ENCODE assay signal across 17 cellular contexts in genomic region chr3:11091791-11092190, GRCh38.
DNase-seq lines count a peak whose midpoint lies in the region; ATAC-seq, FAIRE-seq and TF ChIP-seq lines count a peak whose summit lies in the region.
"Had no signal": no experiment of that assay in that cellular context is flagged by ENCODE, and none has a peak within 500 bp of the region (broad histone marks: within the 10 kb centered on the region; RNA-seq: fewer than 3 reads in every experiment).

No MANE protein-coding gene starts in this region.

- intact Hi-C loops in IMR-90 (cut with micrococcal nuclease) (no loop called here), sciatic nerve (cut with DNase I) (no loop called here), OCI-LY7 (cut with micrococcal nuclease; ENCODE audit: unreplicated experiment) (no loop called here)

- no peaks in the 10 kb centered on the region for H3K9me2 ChIP-seq in OCI-LY7 (ENCODE audit: insufficient read depth, low read length)

- TF ChIP-seq EP300 in H1 (IDR thresholded peaks at IDR 0.05; ENCODE audit: borderline replicate concordance in 1 of 2, low read depth in 2 of 2, low read length in 2 of 2) (no peak), gastroesophageal sphincter (IDR thresholded peaks at IDR 0.05) (no peak)

- ATAC-seq in IMR-90 (ENCODE audit: low read depth) = no peak
- ATAC-seq in sciatic nerve = peak; percentile 9
- ATAC-seq in gastroesophageal sphincter = no peak
- ATAC-seq: HepG2 had no signal

- in situ Hi-C loops in IMR-90 (cut with MboI; ENCODE audit: low sequenced_read_pairs) = no loop called here

- H3K9ac ChIP-seq in IMR-90 (ENCODE audit: low read depth, low read length) (no peak overlapping the region), H1 (replicated peaks in 1 of 4; ENCODE audit: extremely low read depth in 1 of 4, low read depth in 3 of 4, low read length in 3 of 4) (no peak overlapping the region), muscle layer of colon (ENCODE audit: low read length) (no peak overlapping the region)
- H3K9ac ChIP-seq: BLaER1, GM23248 had no signal

- H3K4ac ChIP-seq in IMR-90 (ENCODE audit: low read depth, low read length) (0 out of 2 replicates have a peak overlapping the region, but pooled peaks have one; percentile 7), H1 (replicated peaks; ENCODE audit: insufficient read length, low read depth, low read length) (no peak overlapping the region)

- H2BK12ac ChIP-seq in H1 (ENCODE audit: low read depth, low read length) = no peak overlapping the region

- no peaks in the 10 kb centered on the region for H3K23me2 ChIP-seq in H1 (ENCODE audit: low read depth, low read length)

- H2AFZ ChIP-seq in IMR-90 (replicated peaks; ENCODE audit: low read length, poor library complexity) (no peak overlapping the region), H1 (ENCODE audit: low read length) (peak overlapping the region; percentile 7; the same call in 1 of the 2 replicates), OCI-LY7 (ENCODE audit: low read length) (no peak overlapping the region)

- H4K20me1 ChIP-seq in IMR-90 (ENCODE audit: insufficient read depth, low read length) (no peaks in the 10 kb centered on the region), H1 (replicated peaks in 1 of 2; ENCODE audit: control insufficient read depth in 1 of 2, insufficient read depth in 2 of 2, low read length in 2 of 2) (no peaks in the 10 kb centered on the region), OCI-LY7 (ENCODE audit: insufficient read depth, low read length) (no peaks in the 10 kb centered on the region)
- H4K20me1 ChIP-seq: BLaER1 had no signal

- H3K23ac ChIP-seq in IMR-90 (ENCODE audit: low read depth, low read length) = no peak overlapping the region
- H3K23ac ChIP-seq in H1 (ENCODE audit: insufficient read length) = no peak overlapping the region

- no peak overlapping the region for H4K5ac ChIP-seq in IMR-90 (ENCODE audit: low read depth, low read length)
- no peak overlapping the region for H4K5ac ChIP-seq in H1 (ENCODE audit: insufficient read length, low read depth, low read length)

- H3K27me3 ChIP-seq in IMR-90 (ENCODE audit: control insufficient read depth, insufficient read depth, low read length) (no peaks in the 10 kb centered on the region), H1 (replicated peaks in 1 of 4; ENCODE audit: control insufficient read depth in 3 of 4, extremely low read depth in 1 of 4, insufficient read depth in 3 of 4, low read length in 3 of 4) (peaks cover 0 to 3% (median 0%) of the 10 kb centered on the region in 4 experiments; a peak in 2 of 7 replicates), muscle layer of colon (ENCODE audit: control insufficient read depth in 1 of 2, insufficient read depth in 2 of 2, low read length in 2 of 2) (no peaks in the 10 kb centered on the region), gastroesophageal sphincter (no peaks in the 10 kb centered on the region)
- H3K27me3 ChIP-seq: BLaER1 had no signal

- H2BK5ac ChIP-seq in IMR-90 (ENCODE audit: low read depth, low read length, poor library complexity, severe bottlenecking) (no peak overlapping the region), H1 (ENCODE audit: low read depth, low read length) (no peak overlapping the region)

- H2BK15ac ChIP-seq in IMR-90 (ENCODE audit: low read depth, low read length) (no peak overlapping the region), H1 (ENCODE audit: low read length) (no peak overlapping the region)

- H2BK20ac ChIP-seq in IMR-90 (ENCODE audit: low read depth, low read length) (no peak overlapping the region), H1 (ENCODE audit: low read length) (no peak overlapping the region)

- POLR2A ChIA-PET in IMR-90 (lab: Charles Lee; ENCODE audit: unreplicated experiment) (no interaction called here), H1 (lab: Charles Lee; ENCODE audit: partially characterized antibody) (no interaction called here), OCI-LY7 (lab: Charles Lee) (no interaction called here)

- H3K9me3 ChIP-seq in IMR-90 (ENCODE audit: control insufficient read depth, insufficient read depth, low read length) (no peaks in the 10 kb centered on the region), H1 (ENCODE audit: insufficient read depth in 2 of 2, low read depth in 1 of 2, low read length in 1 of 2) (no peaks in the 10 kb centered on the region), muscle layer of colon (ENCODE audit: low read length) (no peaks in the 10 kb centered on the region), OCI-LY7 (ENCODE audit: low read length) (no peaks in the 10 kb centered on the region), gastroesophageal sphincter (no peaks in the 10 kb centered on the region)

- TF ChIP-seq CTCF in IMR-90 (conservative IDR thresholded peaks at IDR 0.05; ENCODE audit: low read depth, low read length) (no peak), H1 (IDR thresholded peaks at IDR 0.05; ENCODE audit: control extremely low read depth in 1 of 3, insufficient read depth in 1 of 3, low read depth in 1 of 3, low read length in 3 of 3) (no peak), OCI-LY7 (conservative IDR thresholded peaks at IDR 0.05; ENCODE audit: low read length) (no peak), gastroesophageal sphincter (IDR thresholded peaks at IDR 0.05) (no peak)

- dilution Hi-C loops in IMR-90 (cut with HindIII; ENCODE audit: low sequenced_read_pairs, unreplicated experiment) = no loop called here

- no peak overlapping the region for H3K27ac ChIP-seq in IMR-90 (ENCODE audit: insufficient read depth, low read length)
- no peak overlapping the region for H3K27ac ChIP-seq in H1 (ENCODE audit: low read depth, low read length)
- H3K27ac ChIP-seq in muscle layer of colon (ENCODE audit: low read depth, low read length) = peak overlapping the region; percentile 24
- no peak overlapping the region for H3K27ac ChIP-seq in OCI-LY7 (ENCODE audit: low read depth, low read length, poor library complexity, severe bottlenecking)
- peak overlapping the region in 2 of 4 donors; percentile 32 to 42 for H3K27ac ChIP-seq in gastroesophageal sphincter
- H3K27ac ChIP-seq: BLaER1, GM23248 had no signal

- no peak for FAIRE-seq in H1 (lab: Jason Lieb, UNC)
- FAIRE-seq: G401.6, GM12891, H54, HepG2 had no signal

- H3K18ac ChIP-seq in IMR-90 (ENCODE audit: low read depth, low read length) = no peak overlapping the region
- no peak overlapping the region for H3K18ac ChIP-seq in H1 (ENCODE audit: extremely low read depth, low read length)

- H4K8ac ChIP-seq in IMR-90 (ENCODE audit: low read depth in 2 of 2, low read length in 2 of 2) (no peak overlapping the region), H1 (ENCODE audit: extremely low read depth, insufficient read depth, low read length) (peak overlapping the region; percentile 57; the same call in 1 of the 2 replicates)

- no peaks in the 10 kb centered on the region for H3K79me1 ChIP-seq in IMR-90 (ENCODE audit: low read depth in 1 of 2, low read length in 2 of 2)
- H3K79me1 ChIP-seq in H1 (ENCODE audit: low read depth, low read length) = no peaks in the 10 kb centered on the region

- H2BK120ac ChIP-seq in IMR-90 (ENCODE audit: low read depth, low read length) (no peak overlapping the region), H1 (replicated peaks; ENCODE audit: low read depth, low read length) (no peak overlapping the region)

- H3K4me3 ChIP-seq in IMR-90 (ENCODE audit: insufficient read depth, low read depth, low read length) (no peak overlapping the region), H1 (ENCODE audit: extremely low read depth in 1 of 4, insufficient read depth in 2 of 4, low read depth in 3 of 4, low read length in 4 of 4) (no peak overlapping the region), muscle layer of colon (ENCODE audit: low read depth in 1 of 2, low read length in 2 of 2) (no peak overlapping the region), OCI-LY7 (ENCODE audit: low read depth, low read length, poor library complexity, severe bottlenecking) (no peak overlapping the region), gastroesophageal sphincter (no peak overlapping the region)
- H3K4me3 ChIP-seq: BLaER1, GM23248 had no signal

- H3K14ac ChIP-seq in IMR-90 (replicated peaks; ENCODE audit: low read depth, low read length) (no peak overlapping the region), H1 (ENCODE audit: insufficient read length) (no peak overlapping the region)

- CTCF ChIA-PET in IMR-90 (lab: Yijun Ruan, JAX) = interaction anchor here (0.9 kb wide), 1 partner anchor 744 kb away, joined by 3 read pairs; no protein-coding TSS in a partner anchor
- CTCF ChIA-PET in H1 (lab: Charles Lee; ENCODE audit: partially characterized antibody) = interaction anchor here (1.8 to 9.3 kb wide), 3 partner anchors 31 to 354 kb away, joined by 5 to 76 read pairs (median 6); no protein-coding TSS in a partner anchor
- CTCF ChIA-PET in OCI-LY7 (lab: Charles Lee; ENCODE audit: unreplicated experiment) = no interaction called here

- TF ChIP-seq RAD21 in IMR-90 (IDR thresholded peaks at IDR 0.05; ENCODE audit: low read length) = no peak
- no peak for TF ChIP-seq RAD21 in H1 (IDR thresholded peaks at IDR 0.05 in 1 of 2, conservative IDR thresholded peaks at IDR 0.05 in 1 of 2; ENCODE audit: low read depth in 2 of 2, low read length in 2 of 2)

- H3K4me1 ChIP-seq in IMR-90 (ENCODE audit: control insufficient read depth, insufficient read depth, low read length) (peaks cover 9% of the 10 kb centered on the region; the same call in 1 of the 2 replicates), H1 (replicated peaks in 1 of 4; ENCODE audit: control insufficient read depth in 3 of 4, insufficient read depth in 4 of 4, low read length in 3 of 4) (peaks cover 0 to 6% (median 3%) of the 10 kb centered on the region in 4 experiments; a peak in 6 of 7 replicates), muscle layer of colon (ENCODE audit: insufficient read depth, low read length) (peaks cover 16% of the 10 kb centered on the region), OCI-LY7 (ENCODE audit: insufficient read depth, low read length, poor library complexity, severe bottlenecking) (no peaks in the 10 kb centered on the region), gastroesophageal sphincter (peaks cover 0 to 41% (median 5%) of the 10 kb centered on the region in 3 donors)

- no peak overlapping the region for H2AK9ac ChIP-seq in IMR-90 (replicated peaks; ENCODE audit: low read depth, low read length, poor library complexity)

- H3K4me2 ChIP-seq in IMR-90 (ENCODE audit: low read depth, low read length) (no peak overlapping the region), H1 (ENCODE audit: insufficient read depth in 1 of 2, low read depth in 2 of 2, low read length in 2 of 2) (no peak overlapping the region), OCI-LY7 (ENCODE audit: low read length) (no peak overlapping the region)
- H3K4me2 ChIP-seq: BLaER1 had no signal

- H4K91ac ChIP-seq in IMR-90 (ENCODE audit: insufficient read depth, low read depth, low read length) = no peak overlapping the region
- H4K91ac ChIP-seq in H1 (replicated peaks; ENCODE audit: insufficient read length, low read length) = no peak overlapping the region

- H3K79me2 ChIP-seq in H1 (ENCODE audit: control insufficient read depth in 1 of 2, insufficient read depth in 2 of 2, low read length in 2 of 2) (no peaks in the 10 kb centered on the region), OCI-LY7 (ENCODE audit: insufficient read depth, low read depth, low read length) (no peaks in the 10 kb centered on the region)

- H3K36me3 ChIP-seq in IMR-90 (ENCODE audit: control insufficient read depth, insufficient read depth, low read length) = no peaks in the 10 kb centered on the region
- no peaks in the 10 kb centered on the region for H3K36me3 ChIP-seq in H1 (ENCODE audit: control insufficient read depth in 2 of 4, insufficient read depth in 4 of 4, low read length in 3 of 4)
- no peaks in the 10 kb centered on the region for H3K36me3 ChIP-seq in muscle layer of colon (ENCODE audit: insufficient read depth, low read length)
- H3K36me3 ChIP-seq in OCI-LY7 (ENCODE audit: insufficient read depth, low read length) = no peaks in the 10 kb centered on the region
- H3K36me3 ChIP-seq in gastroesophageal sphincter = no peaks in the 10 kb centered on the region
- H3K36me3 ChIP-seq: BLaER1 had no signal

- peaks cover 9% of the 10 kb centered on the region for H3K9me1 ChIP-seq in IMR-90 (ENCODE audit: insufficient read depth, low read length)

- H3K56ac ChIP-seq in IMR-90 (ENCODE audit: extremely low read depth, insufficient read depth, low read length) (no peak overlapping the region), H1 (replicated peaks; ENCODE audit: insufficient read length, low read depth, low read length) (no peak overlapping the region)

- H2AK5ac ChIP-seq in IMR-90 (ENCODE audit: low read depth, low read length) (no peak overlapping the region), H1 (ENCODE audit: low read depth, low read length) (no peak overlapping the region)

- BruUV-seq in IMR-90 (replicated peaks; lab: Mats Ljungman, UMichigan) (no TSS peak), OCI-LY7 (replicated peaks; lab: Mats Ljungman, UMichigan) (no TSS peak)

- no peak for TF ChIP-seq POLR2A in IMR-90 (IDR thresholded peaks at IDR 0.05; ENCODE audit: low read depth, low read length)
- TF ChIP-seq POLR2A in H1 (IDR thresholded peaks at IDR 0.05; ENCODE audit: control extremely low read depth in 1 of 2, low read depth in 2 of 2, low read length in 2 of 2) = no peak
- no peak for TF ChIP-seq POLR2A in gastroesophageal sphincter (IDR thresholded peaks at IDR 0.05)

- DNase-seq in IMR-90 = no peak
- no peak for DNase-seq in H1 (ENCODE audit: low read depth in 1 of 2, low spot score in 2 of 2)
- no peak for DNase-seq in sciatic nerve (ENCODE audit: low spot score)
- DNase-seq in OCI-LY7 (ENCODE audit: low spot score) = no peak
- no peak for DNase-seq in activated CD8-positive, alpha-beta memory T cell treated with anti-CD3 and anti-CD28 coated beads, Interleukin-2, amount 50 U/mL, for 48 hours
- no peak for DNase-seq in NCI-H128 (lab: John Stamatoyannopoulos, UW; ENCODE audit: unreplicated experiment)
- DNase-seq: 8988T; CD4-positive, alpha-beta memory T cell; HCEC 1CT had no signal

- 100% methylated on average over 1 of the region's 13 CpGs; no CpG with 5 or more reads in 1 of the 2 experiments for WGBS in IMR-90 (ENCODE audit: extremely low coverage in 2 of 2, insufficient read length in 1 of 2), 2 experiments
- WGBS in H1 (ENCODE audit: extremely low coverage in 1 of 2, insufficient coverage in 1 of 2, insufficient read length in 1 of 2, insufficient replicate concordance in 2 of 2, low coverage in 1 of 2, low lambda C conversion rate in 2 of 2, missing lambda C conversion rate in 1 of 2), 2 experiments = 83% methylated on average over 10 of the region's 13 CpGs; no CpG with 5 or more reads in 1 of the 2 experiments
- 100% methylated on average over 2 of the region's 13 CpGs; no CpG with 5 or more reads in 1 of the 2 donors for WGBS in gastroesophageal sphincter (ENCODE audit: low coverage in 1 of 2), 2 donors
